ENCODE assay signal across 1 cellular context in genomic region chr13:109199280-109199679, GRCh38.
TF ChIP-seq lines count a peak whose summit lies in the region.

No MANE protein-coding gene starts in this region.

TF ChIP-seq in HepG2, 621 proteins besides CTCF, POLR2A, EP300 and RAD21 (continued from another document):
- no peak for TF ChIP-seq SNAPC4 (CRISPR knock-in tag; IDR thresholded peaks at IDR 0.05)
